8 cellular contexts compared by ENCODE assay signal in genomic region chr17:43006639-43007551, GRCh38. TPM values are rescaled to one million over a fixed set of nuclear protein-coding genes. Genes with fewer than 3 reads are reported as not detected.
DNase-seq lines count a peak whose midpoint lies in the region; ATAC-seq and TF ChIP-seq lines count a peak whose summit lies in the region.

IFI35 (plus strand) TSS chr17:43006784; CDS start chr17:43006948, 164 bp downstream.

- peak within 1 kb of the TSS; percentile 79 for H3K27ac ChIP-seq in CD4-positive, CD25-positive, alpha-beta regulatory T cell (ENCODE audit: insufficient read depth, low read length, poor library complexity, severe bottlenecking)
- H3K27ac ChIP-seq in KOPT-K1 (ENCODE audit: low read depth, low read length, poor library complexity, severe bottlenecking): peak within 1 kb of the TSS; percentile 79
- peak within 1 kb of the TSS; percentile 90 to 97 (median 96) for H3K27ac ChIP-seq in transverse colon

- peaks cover 10 to 32% (median 18%) of the 10 kb centered on the region in 4 donors for H3K4me1 Mint-ChIP-seq in CD4-positive, CD25-positive, alpha-beta regulatory T cell
- peaks cover 23% of the 10 kb centered on the region for H3K4me1 Mint-ChIP-seq in activated naive CD8-positive, alpha-beta T cell treated with anti-CD3 and anti-CD28 coated beads, Interleukin-2, amount 10 ng/mL, durations not matched to agents 7 days and 5 days

- intact Hi-C loops in Right ventricle myocardium superior (cut with DNase I): no loop called here
- intact Hi-C loops in posterior cingulate gyrus (cut with DNase I): no loop called here
- intact Hi-C loops in transverse colon (cut with DNase I; ENCODE audit: low total_unique reads): no loop called here

- DNase-seq in CD4-positive, CD25-positive, alpha-beta regulatory T cell: peak; percentile 71 to 93 (median 82)
- DNase-seq in SW480 (ENCODE audit: low spot score): peak; percentile 68
- DNase-seq in activated naive CD8-positive, alpha-beta T cell treated with anti-CD3 and anti-CD28 coated beads, Interleukin-2, amount 10 ng/mL, durations not matched to agents 7 days and 5 days: peak; percentile 83
- peak; percentile 91 for DNase-seq in Right ventricle myocardium superior
- peak; percentile 37 to 96 (median 74) for DNase-seq in posterior cingulate gyrus
- DNase-seq in transverse colon: peak; percentile 93

- no peaks in the 10 kb centered on the region for H3K9me3 Mint-ChIP-seq in CD4-positive, CD25-positive, alpha-beta regulatory T cell
- no peaks in the 10 kb centered on the region for H3K9me3 Mint-ChIP-seq in activated naive CD8-positive, alpha-beta T cell treated with anti-CD3 and anti-CD28 coated beads, Interleukin-2, amount 10 ng/mL, durations not matched to agents 7 days and 5 days

- POLR2A ChIA-PET in activated naive CD8-positive, alpha-beta T cell treated with anti-CD3 and anti-CD28 coated beads, Interleukin-2, amount 10 ng/mL, durations not matched to agents 7 days and 5 days (lab: Charles Lee): interaction anchor here (0.6 to 3.3 kb wide), 13 partner anchors 8 to 614 kb away, joined by 3 to 65 read pairs (median 5); partner anchors contain the start of genes BRCA1, RND2, RPL27 and RUNDC1

- TF ChIP-seq EP300 in transverse colon (IDR thresholded peaks at IDR 0.05; ENCODE audit: low read depth): no peak

- H3K4me3 Mint-ChIP-seq in CD4-positive, CD25-positive, alpha-beta regulatory T cell: peak within 1 kb of the TSS; percentile 96 to 100 (median 99)
- peak within 1 kb of the TSS; percentile 100 for H3K4me3 Mint-ChIP-seq in activated naive CD8-positive, alpha-beta T cell treated with anti-CD3 and anti-CD28 coated beads, Interleukin-2, amount 10 ng/mL, durations not matched to agents 7 days and 5 days

- peak; percentile 97 to 98 for ATAC-seq in CD4-positive, CD25-positive, alpha-beta regulatory T cell (ENCODE audit: low read depth in 2 of 2)
- ATAC-seq in GM19452 (IDR thresholded peaks at IDR 0.05; ENCODE audit: unreplicated experiment) (peak; percentile 93), Right ventricle myocardium superior (ENCODE audit: poor library complexity) (peak; percentile 91)
- peak; percentile 98 for ATAC-seq in activated naive CD8-positive, alpha-beta T cell treated with anti-CD3 and anti-CD28 coated beads, Interleukin-2, amount 10 ng/mL, durations not matched to agents 7 days and 5 days (ENCODE audit: low read depth)

- 20 to 100% methylated on average over 1 to 18 of the region's 18 CpGs for WGBS in transverse colon (ENCODE audit: low coverage in 1 of 2), 2 donors

- no peaks in the 10 kb centered on the region for H3K9me3 ChIP-seq in CD4-positive, CD25-positive, alpha-beta regulatory T cell (ENCODE audit: control insufficient read depth in 2 of 2, low read length in 2 of 2)
- H3K9me3 ChIP-seq in KOPT-K1 (ENCODE audit: insufficient read depth, low read length, poor library complexity, severe bottlenecking) (no peaks in the 10 kb centered on the region), transverse colon (no peaks in the 10 kb centered on the region)

- peak within 1 kb of the TSS; percentile 97 for H3K4me3 ChIP-seq in CD4-positive, CD25-positive, alpha-beta regulatory T cell (ENCODE audit: low read depth, low read length)
- H3K4me3 ChIP-seq in transverse colon: peak within 1 kb of the TSS; percentile 41 to 81 (median 66)

- H3K27me3 Mint-ChIP-seq in CD4-positive, CD25-positive, alpha-beta regulatory T cell: no peaks in the 10 kb centered on the region
- no peaks in the 10 kb centered on the region for H3K27me3 Mint-ChIP-seq in activated naive CD8-positive, alpha-beta T cell treated with anti-CD3 and anti-CD28 coated beads, Interleukin-2, amount 10 ng/mL, durations not matched to agents 7 days and 5 days

- in situ Hi-C loops in transverse colon (cut with MboI; ENCODE audit: low pct_ligation_motif_present in 1 of 4, low pct_unique_long_range_greater_than_20kb in 1 of 4, low sequenced_read_pairs in 3 of 4): loop anchor here in 1 of 4 donors (25.0 kb wide), 1 partner anchor 330 kb away; no protein-coding TSS in a partner anchor

- no peaks in the 10 kb centered on the region for H3K27me3 ChIP-seq in CD4-positive, CD25-positive, alpha-beta regulatory T cell (ENCODE audit: control insufficient read depth, insufficient read depth, low read length)
- no peaks in the 10 kb centered on the region for H3K27me3 ChIP-seq in transverse colon

- peaks cover 6% of the 10 kb centered on the region for H3K36me3 Mint-ChIP-seq in CD4-positive, CD25-positive, alpha-beta regulatory T cell
- H3K36me3 Mint-ChIP-seq in activated naive CD8-positive, alpha-beta T cell treated with anti-CD3 and anti-CD28 coated beads, Interleukin-2, amount 10 ng/mL, durations not matched to agents 7 days and 5 days: peaks cover 6% of the 10 kb centered on the region

- H3K36me3 ChIP-seq in CD4-positive, CD25-positive, alpha-beta regulatory T cell (ENCODE audit: control insufficient read depth, insufficient read depth, low read length): peaks cover 17% of the 10 kb centered on the region
- H3K36me3 ChIP-seq in KOPT-K1 (ENCODE audit: insufficient read depth, low read length) (peaks cover 40% of the 10 kb centered on the region), transverse colon (peaks cover 0 to 15% (median 9%) of the 10 kb centered on the region in 4 donors)

- H3K4me1 ChIP-seq in CD4-positive, CD25-positive, alpha-beta regulatory T cell (ENCODE audit: control insufficient read depth, insufficient read depth, low read length, poor library complexity, severe bottlenecking): peaks cover 8% of the 10 kb centered on the region
- H3K4me1 ChIP-seq in transverse colon: peaks cover 6 to 49% (median 28%) of the 10 kb centered on the region in 4 donors

- H3K27ac Mint-ChIP-seq in CD4-positive, CD25-positive, alpha-beta regulatory T cell: peak within 1 kb of the TSS; percentile 98 to 99 (median 99)
- peak within 1 kb of the TSS; percentile 100 for H3K27ac Mint-ChIP-seq in activated naive CD8-positive, alpha-beta T cell treated with anti-CD3 and anti-CD28 coated beads, Interleukin-2, amount 10 ng/mL, durations not matched to agents 7 days and 5 days

- TF ChIP-seq CTCF in transverse colon (IDR thresholded peaks at IDR 0.05): peak in 3 of 5 experiments; percentile 21 to 38 (median 31)

- peak; percentile 84 for TF ChIP-seq POLR2A in transverse colon (IDR thresholded peaks at IDR 0.05)

RNA-seq across cellular contexts. Expression of gene IFI35, which starts in this region (rescaled TPM):
- 38.3 TPM for total RNA-seq in CD4-positive, CD25-positive, alpha-beta regulatory T cell
- polyA plus RNA-seq in CD4-positive, CD25-positive, alpha-beta regulatory T cell: 10 to 100 TPM; 62.9 to 87.6 (median 71.8) TPM
- 10 to 100 TPM; 92.7 to 99.2 TPM for total RNA-seq in activated naive CD8-positive, alpha-beta T cell treated with anti-CD3 and anti-CD28 coated beads, Interleukin-2, amount 10 ng/mL, durations not matched to agents 7 days and 5 days
- 14.4 TPM for total RNA-seq in Right ventricle myocardium superior
- total RNA-seq in transverse colon: 10 to 100 TPM; 11.5 to 81.1 (median 47.2) TPM

Comparison
In these comparisons a context has a peak if more than half of its experiments do, and no peak if none do; other contexts are left out.
1. Peak in every context shown above with its lines: DNase-seq, ATAC-seq, H3K4me3 ChIP-seq and H3K27ac ChIP-seq.